1 cellular context compared by ENCODE assay signal in the genomic region with DNA sequence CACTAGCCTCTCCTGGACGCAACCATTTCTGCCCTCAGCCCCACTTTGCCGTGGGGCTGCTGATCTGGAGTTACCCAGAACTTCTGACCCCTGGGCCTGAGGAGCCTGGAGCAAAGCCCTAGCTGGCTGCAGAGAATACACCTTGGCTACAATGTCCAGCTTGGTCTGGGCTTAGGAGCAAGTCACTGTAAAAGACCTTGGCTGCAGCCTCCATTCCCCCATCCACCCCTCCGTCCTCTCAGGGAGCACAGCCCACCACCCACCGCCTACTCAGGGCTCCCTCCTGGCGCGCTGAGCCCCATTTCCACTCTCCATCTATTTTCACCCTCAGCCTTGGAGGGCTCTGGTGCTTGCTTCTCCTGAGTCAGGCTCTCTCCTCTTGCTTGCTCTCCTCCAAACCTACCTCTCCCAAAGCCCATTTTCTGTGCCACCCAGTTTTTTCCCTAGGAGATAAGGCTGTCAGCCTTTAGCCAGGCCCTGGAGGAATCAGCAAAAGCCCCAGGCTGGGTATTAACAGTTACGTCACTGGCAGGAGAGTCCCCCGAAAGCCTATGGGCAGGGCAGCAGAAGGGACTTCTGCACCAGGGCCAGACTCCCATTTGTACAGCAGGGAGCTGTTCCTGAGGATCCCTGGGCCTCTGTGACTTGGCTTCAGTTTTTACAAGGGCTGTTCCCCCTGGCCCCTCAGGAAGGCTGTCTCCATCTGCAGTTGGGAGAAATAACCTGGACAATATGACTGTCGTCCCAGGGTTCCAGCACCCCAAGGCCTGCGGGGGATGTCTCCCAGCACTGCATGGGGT.
TF ChIP-seq lines count a peak whose summit lies in the region.

No MANE protein-coding gene starts in this region.

TF ChIP-seq in IMR-90, 13 proteins besides CTCF, POLR2A, EP300 and RAD21 (continued from another document):
- TF ChIP-seq, protein P1, sequence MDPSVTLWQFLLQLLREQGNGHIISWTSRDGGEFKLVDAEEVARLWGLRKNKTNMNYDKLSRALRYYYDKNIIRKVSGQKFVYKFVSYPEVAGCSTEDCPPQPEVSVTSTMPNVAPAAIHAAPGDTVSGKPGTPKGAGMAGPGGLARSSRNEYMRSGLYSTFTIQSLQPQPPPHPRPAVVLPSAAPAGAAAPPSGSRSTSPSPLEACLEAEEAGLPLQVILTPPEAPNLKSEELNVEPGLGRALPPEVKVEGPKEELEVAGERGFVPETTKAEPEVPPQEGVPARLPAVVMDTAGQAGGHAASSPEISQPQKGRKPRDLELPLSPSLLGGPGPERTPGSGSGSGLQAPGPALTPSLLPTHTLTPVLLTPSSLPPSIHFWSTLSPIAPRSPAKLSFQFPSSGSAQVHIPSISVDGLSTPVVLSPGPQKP (IDR thresholded peaks at IDR 0.05; ENCODE audit: borderline replicate concordance, low read depth, low read length) = no peak
- no peak for TF ChIP-seq RCOR1 (IDR thresholded peaks at IDR 0.05; ENCODE audit: insufficient replicate concordance, low read length)
- no peak for TF ChIP-seq NFE2L2 (IDR thresholded peaks at IDR 0.05; ENCODE audit: low read depth, low read length)
- TF ChIP-seq RFX5 (IDR thresholded peaks at IDR 0.05; ENCODE audit: low read depth, low read length) = no peak
- no peak for TF ChIP-seq MAZ (IDR thresholded peaks at IDR 0.05; ENCODE audit: borderline replicate concordance, low read depth, low read length)
- TF ChIP-seq BHLHE40 (IDR thresholded peaks at IDR 0.05; ENCODE audit: low read depth, low read length) = no peak
- TF ChIP-seq CEBPB (IDR thresholded peaks at IDR 0.05; ENCODE audit: low read depth, low read length) = no peak
